Comparison of ENCODE assay signal across 35 cellular contexts in the genomic region with DNA sequence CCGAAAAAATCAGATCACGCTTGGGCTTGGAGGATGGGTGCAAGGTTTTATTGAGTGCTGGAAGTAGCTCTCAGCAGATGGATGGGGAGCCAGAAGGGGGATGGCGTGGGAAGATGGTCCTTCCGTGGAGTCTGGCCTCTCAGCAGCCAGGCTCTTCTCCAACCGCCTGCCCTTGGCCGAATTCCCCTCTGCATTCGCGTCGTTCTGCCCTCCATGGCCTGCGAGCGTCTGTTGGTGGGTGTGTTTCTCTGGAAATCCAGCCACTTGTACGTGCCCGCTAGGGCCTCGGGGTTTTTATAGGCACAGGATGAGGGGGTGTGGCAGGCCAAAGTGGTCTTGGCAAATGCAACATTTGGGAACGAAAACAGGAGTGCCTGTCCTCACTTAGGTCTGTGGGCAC.
DNase-seq lines count a peak whose midpoint lies in the region; ATAC-seq, FAIRE-seq and TF ChIP-seq lines count a peak whose summit lies in the region.
"Had no signal": no experiment of that assay in that cellular context is flagged by ENCODE, and none has a peak within 500 bp of the region (broad histone marks: within the 10 kb centered on the region; RNA-seq: fewer than 3 reads in every experiment).

No MANE protein-coding gene starts in this region.

- H2BK5ac ChIP-seq in H1 (ENCODE audit: low read depth, low read length), result no peak overlapping the region
- peak overlapping the region; percentile 54 for H2BK5ac ChIP-seq in neuronal stem cell (ENCODE audit: low read length)

- no peak for TF ChIP-seq RAD21 in H1 (IDR thresholded peaks at IDR 0.05 in 1 of 2, conservative IDR thresholded peaks at IDR 0.05 in 1 of 2; ENCODE audit: low read depth in 2 of 2, low read length in 2 of 2)

- no peaks in the 10 kb centered on the region for H3K23me2 ChIP-seq in H1 (ENCODE audit: low read depth, low read length)

- no peaks in the 10 kb centered on the region for H3K27me3 ChIP-seq in H1 (replicated peaks in 1 of 4; ENCODE audit: control insufficient read depth in 3 of 4, extremely low read depth in 1 of 4, insufficient read depth in 3 of 4, low read length in 3 of 4)
- no peaks in the 10 kb centered on the region for H3K27me3 ChIP-seq in neuronal stem cell (ENCODE audit: control insufficient read depth in 3 of 3, insufficient read depth in 3 of 3, low read depth in 1 of 3, low read length in 3 of 3)
- H3K27me3 ChIP-seq: BE2C; BLaER1; BLaER1 treated with 17β-estradiol and CSF1 and Interleukin-3, amounts not matched to agents 10 nM and 100 nM had no signal

- no peak overlapping the region for H3K56ac ChIP-seq in H1 (replicated peaks; ENCODE audit: insufficient read length, low read depth, low read length)

- no peaks in the 10 kb centered on the region for H3K79me2 ChIP-seq in H1 (ENCODE audit: control insufficient read depth in 1 of 2, insufficient read depth in 2 of 2, low read length in 2 of 2)

- intact Hi-C loops in kidney (cut with DNase I), result no loop called here

- no peak overlapping the region for H2BK120ac ChIP-seq in H1 (replicated peaks; ENCODE audit: low read depth, low read length)
- H2BK120ac ChIP-seq in neuronal stem cell (ENCODE audit: low read depth, low read length), result no peak overlapping the region

- H4K8ac ChIP-seq in H1 (ENCODE audit: extremely low read depth, insufficient read depth, low read length), result no peak overlapping the region
- H4K8ac ChIP-seq in neuronal stem cell (ENCODE audit: low read depth, low read length), result no peak overlapping the region

- H2AK5ac ChIP-seq in H1 (ENCODE audit: low read depth, low read length), result no peak overlapping the region
- no peak overlapping the region for H2AK5ac ChIP-seq in neuronal stem cell (ENCODE audit: low read depth, low read length)

- no peak overlapping the region for H3K18ac ChIP-seq in H1 (ENCODE audit: extremely low read depth, low read length)
- H3K18ac ChIP-seq in neuronal stem cell (ENCODE audit: low read length), result peak overlapping the region; percentile 79

- no peak overlapping the region for H3K9ac ChIP-seq in H1 (replicated peaks in 1 of 4; ENCODE audit: extremely low read depth in 1 of 4, low read depth in 3 of 4, low read length in 3 of 4)
- no peak overlapping the region for H3K9ac ChIP-seq in kidney (ENCODE audit: low read length in 2 of 2)
- no peak overlapping the region for H3K9ac ChIP-seq in neuronal stem cell (ENCODE audit: low read depth, low read length, poor library complexity)
- H3K9ac ChIP-seq: BLaER1; BLaER1 treated with 17β-estradiol and CSF1 and Interleukin-3, amounts not matched to agents 10 nM and 100 nM had no signal

- 95% methylated on average over 15 of the region's 15 CpGs; no CpG with 5 or more reads in 1 of the 2 experiments for WGBS in H1 (ENCODE audit: extremely low coverage in 1 of 2, insufficient coverage in 1 of 2, insufficient read length in 1 of 2, insufficient replicate concordance in 2 of 2, low coverage in 1 of 2, low lambda C conversion rate in 2 of 2, missing lambda C conversion rate in 1 of 2), 2 experiments
- whole genome bisulfite sequencing in neuronal stem cell (ENCODE audit: extremely low coverage in 2 of 2, insufficient read length in 2 of 2, insufficient replicate concordance in 1 of 2), 2 donors, result no CpG with 5 or more reads among the region's 15 CpGs

- H2AFZ ChIP-seq in H1 (ENCODE audit: low read length) (peak overlapping the region; percentile 62; the same call in 1 of the 2 replicates), neuronal stem cell (ENCODE audit: low read length) (no peak overlapping the region)

- H3K23ac ChIP-seq in H1 (ENCODE audit: insufficient read length) (no peak overlapping the region), neuronal stem cell (ENCODE audit: low read depth, low read length, poor library complexity) (no peak overlapping the region)

- H3K27ac ChIP-seq in H1 (ENCODE audit: low read depth, low read length), result no peak overlapping the region
- no peak overlapping the region for H3K27ac ChIP-seq in kidney (ENCODE audit: low read depth in 2 of 2, low read length in 2 of 2)
- no peak overlapping the region for H3K27ac ChIP-seq in neuronal stem cell (replicated peaks; ENCODE audit: low read length)
- H3K27ac ChIP-seq: 22Rv1; A549; BLaER1; BLaER1 treated with 17β-estradiol and CSF1 and Interleukin-3, amounts not matched to agents 10 nM and 100 nM; C4-2B had no signal

- CTCF ChIA-PET in H1 (lab: Charles Lee; ENCODE audit: partially characterized antibody), result no interaction called here

- no peak for TF ChIP-seq EP300 in H1 (IDR thresholded peaks at IDR 0.05; ENCODE audit: borderline replicate concordance in 1 of 2, low read depth in 2 of 2, low read length in 2 of 2)

- no peaks in the 10 kb centered on the region for H3K9me3 ChIP-seq in H1 (ENCODE audit: insufficient read depth in 2 of 2, low read depth in 1 of 2, low read length in 1 of 2)
- peaks cover 0 to 2% of the 10 kb centered on the region in 2 donors for H3K9me3 ChIP-seq in kidney (ENCODE audit: control insufficient read depth in 1 of 2, low read length in 2 of 2)
- H3K9me3 ChIP-seq in neuronal stem cell (replicated peaks in 1 of 2; ENCODE audit: control insufficient read depth in 2 of 2, insufficient read depth in 1 of 2, low read depth in 1 of 2, low read length in 2 of 2), result no peaks in the 10 kb centered on the region
- H3K9me3 ChIP-seq: A549; BE2C; BLaER1; BLaER1 treated with 17β-estradiol and CSF1 and Interleukin-3, amounts not matched to agents 10 nM and 100 nM; Caco-2 had no signal

- H4K5ac ChIP-seq in H1 (ENCODE audit: insufficient read length, low read depth, low read length), result no peak overlapping the region

- FAIRE-seq in H1 (lab: Jason Lieb, UNC), result no peak
- no peak for FAIRE-seq in kidney (lab: Jason Lieb, UNC)
- FAIRE-seq: A204.1, A549, D721Med had no signal

- DNase-seq in NCI-H446 treated with DMSO at 0.1 percent for 48 hours (lab: John Stamatoyannopoulos, UW), result peak; percentile 23
- DNase-seq in H1 (ENCODE audit: low read depth in 1 of 2, low spot score in 2 of 2), result no peak
- DNase-seq in kidney, result peak; percentile 46
- DNase-seq in neuronal stem cell (ENCODE audit: low spot score), result no peak
- DNase-seq in DMS153 treated with DMSO at 0.1 percent for 48 hours (lab: John Stamatoyannopoulos, UW; ENCODE audit: unreplicated experiment), result no peak
- DNase-seq in activated gamma-delta T cell (lab: John Stamatoyannopoulos, UW), result no peak
- DNase-seq: 8988T; ACHN; AML-193; BE2C; C1 segment of cervical spinal cord; Caco-2; Calu3; CD4-positive, alpha-beta memory T cell; CD4-positive, alpha-beta T cell; CD4-positive, CD25-positive, alpha-beta regulatory T cell; CD8-positive, alpha-beta memory T cell; CD8-positive, alpha-beta T cell; COR-L47; DMS 273 treated with DMSO at 0.1 percent for 48 hours; DMS153; DMS53; DMS79; DMS79 treated with DMSO at 0.1 percent for 48 hours; DND-41; EL had no signal

- no peak overlapping the region for H3K14ac ChIP-seq in H1 (ENCODE audit: insufficient read length)
- H3K14ac ChIP-seq in neuronal stem cell (ENCODE audit: low read length), result no peak overlapping the region

- H3K4ac ChIP-seq in H1 (replicated peaks; ENCODE audit: insufficient read length, low read depth, low read length), result no peak overlapping the region
- H3K4ac ChIP-seq in neuronal stem cell (ENCODE audit: low read length), result no peak overlapping the region

- POLR2A ChIA-PET in H1 (lab: Charles Lee; ENCODE audit: partially characterized antibody), result no interaction called here

- H2BK20ac ChIP-seq in H1 (ENCODE audit: low read length), result no peak overlapping the region

- no peak overlapping the region for H3K4me2 ChIP-seq in H1 (ENCODE audit: insufficient read depth in 1 of 2, low read depth in 2 of 2, low read length in 2 of 2)
- H3K4me2 ChIP-seq in neuronal stem cell (ENCODE audit: insufficient read depth, low read length, poor library complexity, severe bottlenecking), result no peak overlapping the region
- H3K4me2 ChIP-seq: A549; BLaER1; BLaER1 treated with 17β-estradiol and CSF1 and Interleukin-3, amounts not matched to agents 10 nM and 100 nM had no signal

- H3K4me1 ChIP-seq in H1 (replicated peaks in 1 of 4; ENCODE audit: control insufficient read depth in 3 of 4, insufficient read depth in 4 of 4, low read length in 3 of 4), result no peaks in the 10 kb centered on the region
- no peaks in the 10 kb centered on the region for H3K4me1 ChIP-seq in kidney (ENCODE audit: control insufficient read depth in 1 of 2, insufficient read depth in 1 of 2, low read depth in 1 of 2, low read length in 2 of 2)
- H3K4me1 ChIP-seq in neuronal stem cell (ENCODE audit: control insufficient read depth in 2 of 2, insufficient read depth in 1 of 2, low read depth in 1 of 2, low read length in 2 of 2), result no peaks in the 10 kb centered on the region
- H3K4me1 ChIP-seq: A549; BE2C; BLaER1; BLaER1 treated with 17β-estradiol and CSF1 and Interleukin-3, amounts not matched to agents 10 nM and 100 nM had no signal

- H4K91ac ChIP-seq in H1 (replicated peaks; ENCODE audit: insufficient read length, low read length) (no peak overlapping the region), neuronal stem cell (ENCODE audit: low read depth, low read length, poor library complexity) (no peak overlapping the region)

- no peak for TF ChIP-seq POLR2A in H1 (IDR thresholded peaks at IDR 0.05; ENCODE audit: control extremely low read depth in 1 of 2, low read depth in 2 of 2, low read length in 2 of 2)

- no peak overlapping the region for H3K4me3 ChIP-seq in H1 (ENCODE audit: extremely low read depth in 1 of 4, insufficient read depth in 2 of 4, low read depth in 3 of 4, low read length in 4 of 4)
- no peak overlapping the region for H3K4me3 ChIP-seq in kidney (ENCODE audit: low read length in 2 of 2)
- peak overlapping the region in 1 of 2 donors; percentile 12 for H3K4me3 ChIP-seq in neuronal stem cell (ENCODE audit: low read length in 2 of 2)
- H3K4me3 ChIP-seq: A549; BLaER1; BLaER1 treated with 17β-estradiol and CSF1 and Interleukin-3, amounts not matched to agents 10 nM and 100 nM had no signal

- no peaks in the 10 kb centered on the region for H3K79me1 ChIP-seq in H1 (ENCODE audit: low read depth, low read length)
- H3K79me1 ChIP-seq in neuronal stem cell (ENCODE audit: low read depth, low read length), result no peaks in the 10 kb centered on the region

- H2BK12ac ChIP-seq in H1 (ENCODE audit: low read depth, low read length), result no peak overlapping the region
- H2BK12ac ChIP-seq in neuronal stem cell (ENCODE audit: low read length), result no peak overlapping the region

- no peaks in the 10 kb centered on the region for H4K20me1 ChIP-seq in H1 (replicated peaks in 1 of 2; ENCODE audit: control insufficient read depth in 1 of 2, insufficient read depth in 2 of 2, low read length in 2 of 2)
- H4K20me1 ChIP-seq: BLaER1; BLaER1 treated with 17β-estradiol and CSF1 and Interleukin-3, amounts not matched to agents 10 nM and 100 nM had no signal

- ATAC-seq in HG03159 (IDR thresholded peaks at IDR 0.05; ENCODE audit: unreplicated experiment) (no peak), GM19452 (IDR thresholded peaks at IDR 0.05; ENCODE audit: unreplicated experiment) (no peak)
- ATAC-seq: A549; CD8-positive, alpha-beta T cell had no signal

- no peaks in the 10 kb centered on the region for H3K36me3 ChIP-seq in H1 (ENCODE audit: control insufficient read depth in 2 of 4, insufficient read depth in 4 of 4, low read length in 3 of 4)
- H3K36me3 ChIP-seq in kidney (ENCODE audit: control insufficient read depth in 1 of 2, insufficient read depth in 2 of 2, low read length in 2 of 2), result no peaks in the 10 kb centered on the region
- no peaks in the 10 kb centered on the region for H3K36me3 ChIP-seq in neuronal stem cell (replicated peaks in 1 of 2; ENCODE audit: control insufficient read depth in 2 of 2, insufficient read depth in 2 of 2, low read length in 2 of 2)
- H3K36me3 ChIP-seq: BE2C; BLaER1; BLaER1 treated with 17β-estradiol and CSF1 and Interleukin-3, amounts not matched to agents 10 nM and 100 nM had no signal

- no peak overlapping the region for H2BK15ac ChIP-seq in H1 (ENCODE audit: low read length)
- no peak overlapping the region for H2BK15ac ChIP-seq in neuronal stem cell (ENCODE audit: low read length)

- TF ChIP-seq CTCF in H1 (IDR thresholded peaks at IDR 0.05; ENCODE audit: control extremely low read depth in 1 of 3, insufficient read depth in 1 of 3, low read depth in 1 of 3, low read length in 3 of 3) (no peak), kidney (IDR thresholded peaks at IDR 0.05; ENCODE audit: borderline replicate concordance, extremely low read depth, insufficient read depth) (no peak)

Comparison
In these comparisons a context has a peak if more than half of its experiments do, and no peak if none do; other contexts are left out.
1. DNase-seq: peak in NCI-H446 treated with DMSO at 0.1 percent for 48 hours (single experiment) and kidney (single experiment); none in H1 (0 of 2), neuronal stem cell (single experiment), DMS153 treated with DMSO at 0.1 percent for 48 hours (single experiment) and activated gamma-delta T cell (single experiment).